1 cellular context compared by ENCODE assay signal in genomic region chr15:84199865-84200264, GRCh38. TPM values are rescaled to one million over a fixed set of nuclear protein-coding genes. Genes with fewer than 3 reads are reported as not detected.
"Had no signal": no experiment of that assay in that cellular context is flagged by ENCODE, and none has a peak within 500 bp of the region (broad histone marks: within the 10 kb centered on the region; RNA-seq: fewer than 3 reads in every experiment).

No MANE protein-coding gene starts in this region.

RNA-seq across cellular contexts. Expression of gene GOLGA6L4, which starts 35.7 kb away (rescaled TPM):
- polyA plus RNA-seq: naive thymus-derived CD8-positive, alpha-beta T cell had no signal
